30 cellular contexts compared by ENCODE assay signal in genomic region chr9:23447944-23448343, GRCh38.
"Had no signal": no experiment of that assay in that cellular context is flagged by ENCODE, and none has a peak within 500 bp of the region (broad histone marks: within the 10 kb centered on the region; RNA-seq: fewer than 3 reads in every experiment).

No MANE protein-coding gene starts in this region.

- H3K9ac ChIP-seq: KMS-11 had no signal

- H3K9me3 ChIP-seq: MG63 had no signal

- H3K27ac ChIP-seq: KMS-11 had no signal

- H3K4me2 ChIP-seq: KMS-11 had no signal

- H3K27me3 ChIP-seq: MG63 had no signal

- H3K36me3 ChIP-seq: MG63 had no signal

- H3K4me3 ChIP-seq: MG63 had no signal

- DNase-seq: Karpas-422, MG63, MM.1S, MV-4-11, NCI-H1048, NCI-H1092, NCI-H1092 treated with DMSO at 0.1 percent for 48 hours, NCI-H1105, NCI-H1105 treated with DMSO at 0.1 percent for 48 hours, NCI-H1417, NCI-H1417 treated with DMSO at 0.1 percent for 48 hours, NCI-H1436, NCI-H1436 treated with DMSO at 0.1 percent for 48 hours, NCI-H146, NCI-H1694, NCI-H187, NCI-H187 treated with DMSO at 0.1 percent for 48 hours, NCI-H1930, NCI-H2029, NCI-H2029 treated with DMSO at 0.1 percent for 48 hours, NCI-H2081 treated with DMSO at 0.1 percent for 48 hours, NCI-H2107, NCI-H2171, NCI-H2171 treated with DMSO at 0.1 percent for 48 hours, NCI-H2227 treated with DMSO at 0.1 percent for 48 hours, NCI-H226, NCI-H345, NCI-H510A, NCI-H510A treated with DMSO at 0.1 percent for 48 hours had no signal
